In genomic region chr7:158830211-158830723, GRCh38 we compare ENCODE assay signal across 8 cellular contexts. TPM values are rescaled to one million over a fixed set of nuclear protein-coding genes. Genes with fewer than 3 reads are reported as not detected.
DNase-seq lines count a peak whose midpoint lies in the region; ATAC-seq, FAIRE-seq and TF ChIP-seq lines count a peak whose summit lies in the region.

No MANE protein-coding gene starts in this region.

- peak overlapping the region; percentile 86 to 99 for H3K9ac ChIP-seq in K562 (ENCODE audit: insufficient read depth in 1 of 2, low read depth in 2 of 2, low read length in 2 of 2)

- FAIRE-seq in K562 (lab: Jason Lieb, UNC): no peak

- no peaks in the 10 kb centered on the region for H3K9me3 Mint-ChIP-seq in activated CD4-positive, alpha-beta T cell treated with anti-CD3 and anti-CD28 coated beads, Interleukin-2, amount 10 ng/mL, durations not matched to agents 7 days and 5 days

- H3K4me3 ChIP-seq in K562 (peak overlapping the region; percentile 67), right lobe of liver (peak overlapping the region; percentile 60 to 71 (median 64)), thyroid gland (replicated peaks in 1 of 3) (peak overlapping the region; percentile 33 to 98 (median 88))

- H3K9me3 ChIP-seq in K562 (replicated peaks; ENCODE audit: control insufficient read depth, insufficient read depth, low read depth, low read length): no peaks in the 10 kb centered on the region
- H3K9me3 ChIP-seq in right lobe of liver: no peaks in the 10 kb centered on the region
- H3K9me3 ChIP-seq in thyroid gland: no peaks in the 10 kb centered on the region

- 4% methylated on average over 14 of the region's 14 CpGs for WGBS in K562 (ENCODE audit: insufficient coverage, low coverage, missing lambda C conversion rate)
- WGBS in right lobe of liver (ENCODE audit: insufficient coverage, low coverage, low lambda C conversion rate, missing lambda C conversion rate): 1% methylated on average over 11 of the region's 14 CpGs
- 2 to 5% methylated on average over 14 of the region's 14 CpGs for whole genome bisulfite sequencing in thyroid gland, 2 donors

- no peak for TF ChIP-seq POLR2A in K562 (conservative IDR thresholded peaks at IDR 0.05)
- TF ChIP-seq POLR2A in right lobe of liver (IDR thresholded peaks at IDR 0.05): no peak
- TF ChIP-seq POLR2A in thyroid gland (IDR thresholded peaks at IDR 0.05): no peak

- in situ Hi-C loops in K562 (cut with MboI): no loop called here

- intact Hi-C loops in K562 (cut with micrococcal nuclease): loop anchor here (1.0 to 5.0 kb wide), 2 partner anchors 31 to 147 kb away; no protein-coding TSS in a partner anchor
- intact Hi-C loops in right lobe of liver (cut with DNase I): no loop called here
- intact Hi-C loops in thyroid gland (cut with DNase I): loop anchor here (10.0 kb wide), 1 partner anchor 125 kb away; the partner anchor contains the start of gene NCAPG2

- peaks cover 14% of the 10 kb centered on the region; the same call in 1 of the 2 replicates for H4K20me1 ChIP-seq in K562 (replicated peaks; ENCODE audit: control insufficient read depth, insufficient read depth, low read length)

- H3K4me3 Mint-ChIP-seq in activated CD4-positive, alpha-beta T cell treated with anti-CD3 and anti-CD28 coated beads, Interleukin-2, amount 10 ng/mL, durations not matched to agents 7 days and 5 days: peak overlapping the region; percentile 80

- BruUV-seq in K562 (replicated peaks; lab: Mats Ljungman, UMichigan): no TSS peak

- TF ChIP-seq CTCF in K562 (IDR thresholded peaks at IDR 0.05 in 2 of 3, conservative IDR thresholded peaks at IDR 0.05 in 1 of 3; ENCODE audit: insufficient read depth in 2 of 3, low read depth in 1 of 3, low read length in 3 of 3) (no peak; a peak in 1 of 6 replicates), right lobe of liver (IDR thresholded peaks at IDR 0.05) (no peak), thyroid gland (IDR thresholded peaks at IDR 0.05) (no peak), GM10248 (IDR thresholded peaks at IDR 0.05; ENCODE audit: control extremely low read depth, extremely low read depth, low read depth, missing control alignments) (no peak)

- ATAC-seq in K562: peak; percentile 1; the same call in 1 of the 3 replicates
- ATAC-seq in right lobe of liver: peak in 3 of 4 donors; percentile 0 to 1 (median 0)
- ATAC-seq in HG02973 (IDR thresholded peaks at IDR 0.05; ENCODE audit: unreplicated experiment): no peak

- H3K27ac ChIP-seq in K562 (ENCODE audit: extremely low read depth, low read depth, low read length) (peak overlapping the region; percentile 98), right lobe of liver (peak overlapping the region; percentile 93 to 99 (median 97)), thyroid gland (peak overlapping the region; percentile 99 to 100 (median 100))

- no peaks in the 10 kb centered on the region for H3K9me1 ChIP-seq in K562 (ENCODE audit: control insufficient read depth, insufficient read depth, low read length)

- H3K27me3 Mint-ChIP-seq in activated CD4-positive, alpha-beta T cell treated with anti-CD3 and anti-CD28 coated beads, Interleukin-2, amount 10 ng/mL, durations not matched to agents 7 days and 5 days: peaks cover 4% of the 10 kb centered on the region

- H3K4me2 ChIP-seq in K562 (ENCODE audit: insufficient read depth, low read length): peak overlapping the region; percentile 81

- no peak for TF ChIP-seq RAD21 in K562 (CRISPR knock-in tag; conservative IDR thresholded peaks at IDR 0.05 in 1 of 2, IDR thresholded peaks at IDR 0.05 in 1 of 2)

- H3K27ac Mint-ChIP-seq in activated CD4-positive, alpha-beta T cell treated with anti-CD3 and anti-CD28 coated beads, Interleukin-2, amount 10 ng/mL, durations not matched to agents 7 days and 5 days: peak overlapping the region; percentile 92

- peaks cover 40% of the 10 kb centered on the region for H3K79me2 ChIP-seq in K562 (ENCODE audit: control insufficient read depth, insufficient read depth, low read length)

- H3K36me3 Mint-ChIP-seq in activated CD4-positive, alpha-beta T cell treated with anti-CD3 and anti-CD28 coated beads, Interleukin-2, amount 10 ng/mL, durations not matched to agents 7 days and 5 days (ENCODE audit: low read depth): peaks cover 16% of the 10 kb centered on the region

- peaks cover 7% of the 10 kb centered on the region for H3K36me3 ChIP-seq in K562 (ENCODE audit: control insufficient read depth, insufficient read depth, low read length)
- no peaks in the 10 kb centered on the region for H3K36me3 ChIP-seq in right lobe of liver
- no peaks in the 10 kb centered on the region for H3K36me3 ChIP-seq in thyroid gland

- H3K4me1 ChIP-seq in K562 (replicated peaks in 1 of 2; ENCODE audit: control insufficient read depth in 2 of 2, insufficient read depth in 2 of 2, low read length in 2 of 2) (peaks cover 41 to 42% of the 10 kb centered on the region in 2 experiments), right lobe of liver (peaks cover 0 to 7% (median 0%) of the 10 kb centered on the region in 4 donors), thyroid gland (peaks cover 14 to 26% of the 10 kb centered on the region in 2 donors)

- POLR2A ChIA-PET in activated CD4-positive, alpha-beta T cell treated with anti-CD3 and anti-CD28 coated beads, Interleukin-2, amount 10 ng/mL, durations not matched to agents 7 days and 5 days (lab: Charles Lee): no interaction called here
- POLR2A ChIA-PET in K562 (lab: Yijun Ruan, JAX): interaction anchor here (0.6 to 3.4 kb wide), 13 partner anchors 9 to 146 kb away, joined by 3 to 24 read pairs (median 7); no protein-coding TSS in a partner anchor
- POLR2A ChIA-PET in GM10248 (lab: Yijun Ruan, JAX): interaction anchor here (2.1 kb wide), 1 partner anchor 33 kb away, joined by 9 read pairs; no protein-coding TSS in a partner anchor

- CTCF ChIA-PET in activated CD4-positive, alpha-beta T cell treated with anti-CD3 and anti-CD28 coated beads, Interleukin-2, amount 10 ng/mL, durations not matched to agents 7 days and 5 days (lab: Charles Lee): interaction anchor here (1.7 to 1.9 kb wide), 2 partner anchors 11 to 34 kb away, joined by 4 to 9 read pairs; no protein-coding TSS in a partner anchor
- CTCF ChIA-PET in K562 (lab: Yijun Ruan, JAX; ENCODE audit: low intra/inter-chr PET ratio) (interaction anchor here (0.6 to 0.7 kb wide), 2 partner anchors 26 to 117 kb away, joined by 3 to 4 read pairs; partner anchors contain the start of gene DYNC2I1), GM10248 (lab: Yijun Ruan, JAX) (interaction anchor here (1.0 to 1.5 kb wide), 2 partner anchors 20 to 34 kb away, joined by 4 read pairs; no protein-coding TSS in a partner anchor)

- DNase-seq in activated CD4-positive, alpha-beta T cell treated with anti-CD3 and anti-CD28 coated beads, Interleukin-2, amount 10 ng/mL, durations not matched to agents 7 days and 5 days: no peak
- DNase-seq in activated CD4-positive, alpha-beta T cell treated with anti-CD3 and anti-CD28 coated beads for 48 hours: no peak
- DNase-seq in K562 (ENCODE audit: extremely low read depth in 1 of 4, low spot score in 3 of 4): no peak
- peak in 1 of 3 donors; percentile 38 for DNase-seq in right lobe of liver
- DNase-seq in thyroid gland: no peak
- DNase-seq in A172 (ENCODE audit: low spot score): no peak
- DNase-seq in GM10248 (ENCODE audit: extremely low spot score): no peak

- peak overlapping the region; percentile 77 for H2AFZ ChIP-seq in K562 (ENCODE audit: low read depth, low read length)

- H3K4me1 Mint-ChIP-seq in activated CD4-positive, alpha-beta T cell treated with anti-CD3 and anti-CD28 coated beads, Interleukin-2, amount 10 ng/mL, durations not matched to agents 7 days and 5 days: peaks cover 34% of the 10 kb centered on the region

- TF ChIP-seq EP300 in K562 (IDR thresholded peaks at IDR 0.05; ENCODE audit: low read length): no peak

- H3K27me3 ChIP-seq in K562 (ENCODE audit: control insufficient read depth in 2 of 2, insufficient read depth in 2 of 2, low read length in 2 of 2) (no peaks in the 10 kb centered on the region), right lobe of liver (no peaks in the 10 kb centered on the region), thyroid gland (no peaks in the 10 kb centered on the region)

RNA-seq across cellular contexts. Expression of gene ESYT2, which starts 1.0 kb away (rescaled TPM):
- total RNA-seq in activated CD4-positive, alpha-beta T cell treated with anti-CD3 and anti-CD28 coated beads, Interleukin-2, amount 10 ng/mL, durations not matched to agents 7 days and 5 days: 100 to 1,000 TPM; 116 to 124 TPM
- total RNA-seq in K562 (2011; cell fraction: chromatin; rRNA removed; ENCODE audit: low replicate concordance): 111 and 160 TPM in 2 replicates
- total RNA-seq in K562 (2011; cell fraction: nucleolus; rRNA removed): 87.6 and 91.1 TPM in 2 replicates
- total RNA-seq in K562 (2011; cell fraction: nucleoplasm; rRNA removed): 118 and 155 TPM in 2 replicates
- total RNA-seq in K562 (2014; rRNA removed) (64.7 and 68.7 TPM in 2 replicates), K562 (2014; rRNA removed; fragmentation: Illumina TruSeq; extraction: Trizol) (70.9 and 72.5 TPM in 2 replicates), K562 (2015; rRNA removed; fragmentation: Illumina TruSeq; extraction: Trizol) (63.1 and 67.1 TPM in 2 replicates), K562 (2021) (62.4 and 67.5 TPM in 2 replicates), right lobe of liver (10 to 100 TPM; 19.7 to 28.7 (median 24.2) TPM), thyroid gland (100 to 1,000 TPM; 102 to 123 (median 116) TPM)
- polyA plus RNA-seq in K562 (2011; rRNA removed) (57.5 and 86.9 TPM in 2 replicates), K562 (2014; fragmentation: Illumina TruSeq; extraction: Trizol) (55.5 and 58.2 TPM in 2 replicates), K562 (2014; fragmentation: Nextera tagmentation; extraction: Ambion mirVana) (1 to 10 TPM; 5.8 to 8.3 TPM), K562 (2014; rRNA removed) (44.0 and 45.2 TPM in 2 replicates)
- polyA plus RNA-seq in K562 (2011; cell fraction: cytosol; rRNA removed): 44.1 and 45.9 TPM in 2 replicates
- polyA plus RNA-seq in K562 (2011; cell fraction: nucleus; rRNA removed): 43.3 and 60.6 TPM in 2 replicates
- 47.5 and 54.2 TPM in 2 replicates for polyA plus RNA-seq in K562 (2012)
- 119 and 154 TPM in 2 replicates for polyA minus RNA-seq in K562 (2011; rRNA and poly(A)+ RNA removed)
- polyA minus RNA-seq in K562 (2011; cell fraction: cytosol; rRNA and poly(A)+ RNA removed): 70.0 and 93.0 TPM in 2 replicates
- 35.4 and 43.4 TPM in 2 replicates for polyA minus RNA-seq in K562 (2011; cell fraction: nucleus; rRNA and poly(A)+ RNA removed)
- total RNA-seq in A172 (2014; rRNA removed; shearing (Covaris generic)): 48.4 and 50.1 TPM in 2 replicates

RNA-seq across cellular contexts. Expression of gene DYNC2I1, which starts 26.1 kb away (rescaled TPM):
- 10 to 100 TPM; 10.6 to 13.2 TPM for total RNA-seq in activated CD4-positive, alpha-beta T cell treated with anti-CD3 and anti-CD28 coated beads, Interleukin-2, amount 10 ng/mL, durations not matched to agents 7 days and 5 days
- 95.4 and 308 TPM in 2 replicates for total RNA-seq in K562 (2011; cell fraction: chromatin; rRNA removed; ENCODE audit: low replicate concordance)
- 44.7 and 52.6 TPM in 2 replicates for total RNA-seq in K562 (2011; cell fraction: nucleolus; rRNA removed)
- 111 and 142 TPM in 2 replicates for total RNA-seq in K562 (2011; cell fraction: nucleoplasm; rRNA removed)
- total RNA-seq in K562 (2014; rRNA removed) (24.7 and 28.3 TPM in 2 replicates), K562 (2014; rRNA removed; fragmentation: Illumina TruSeq; extraction: Trizol) (21.9 and 24.0 TPM in 2 replicates), K562 (2015; rRNA removed; fragmentation: Illumina TruSeq; extraction: Trizol) (17.7 and 20.6 TPM in 2 replicates), K562 (2021) (23.1 and 27.1 TPM in 2 replicates), right lobe of liver (1 to 10 TPM; 3.5 to 6.6 (median 4.6) TPM), thyroid gland (10 to 100 TPM; 19.8 to 32.4 (median 28.4) TPM)
- polyA plus RNA-seq in K562 (2011; rRNA removed) (33.3 and 37.9 TPM in 2 replicates), K562 (2014; fragmentation: Illumina TruSeq; extraction: Trizol) (20.3 and 36.5 TPM in 2 replicates), K562 (2014; fragmentation: Nextera tagmentation; extraction: Ambion mirVana) (1 to 10 TPM; 1.3 to 1.6 TPM), K562 (2014; rRNA removed) (39.3 and 42.5 TPM in 2 replicates)
- 44.5 and 61.9 TPM in 2 replicates for polyA plus RNA-seq in K562 (2011; cell fraction: cytosol; rRNA removed)
- polyA plus RNA-seq in K562 (2011; cell fraction: nucleus; rRNA removed): 138 and 267 TPM in 2 replicates
- polyA plus RNA-seq in K562 (2012): 27.1 and 46.7 TPM in 2 replicates
- 42.0 and 45.1 TPM in 2 replicates for polyA minus RNA-seq in K562 (2011; rRNA and poly(A)+ RNA removed)
- 20.7 and 21.2 TPM in 2 replicates for polyA minus RNA-seq in K562 (2011; cell fraction: cytosol; rRNA and poly(A)+ RNA removed)
- polyA minus RNA-seq in K562 (2011; cell fraction: nucleus; rRNA and poly(A)+ RNA removed): 40.8 and 41.6 TPM in 2 replicates
- total RNA-seq in A172 (2014; rRNA removed; shearing (Covaris generic)): 3.9 and 9.6 TPM in 2 replicates

Comparison
In these comparisons a context has a peak if more than half of its experiments do, and no peak if none do; other contexts are left out.
1. intact Hi-C loops: an anchor here in K562 (1.0 to 5.0 kb wide) and thyroid gland (10.0 kb wide); none called in right lobe of liver.